ENCODE assay signal across 1 cellular context in the genomic region with DNA sequence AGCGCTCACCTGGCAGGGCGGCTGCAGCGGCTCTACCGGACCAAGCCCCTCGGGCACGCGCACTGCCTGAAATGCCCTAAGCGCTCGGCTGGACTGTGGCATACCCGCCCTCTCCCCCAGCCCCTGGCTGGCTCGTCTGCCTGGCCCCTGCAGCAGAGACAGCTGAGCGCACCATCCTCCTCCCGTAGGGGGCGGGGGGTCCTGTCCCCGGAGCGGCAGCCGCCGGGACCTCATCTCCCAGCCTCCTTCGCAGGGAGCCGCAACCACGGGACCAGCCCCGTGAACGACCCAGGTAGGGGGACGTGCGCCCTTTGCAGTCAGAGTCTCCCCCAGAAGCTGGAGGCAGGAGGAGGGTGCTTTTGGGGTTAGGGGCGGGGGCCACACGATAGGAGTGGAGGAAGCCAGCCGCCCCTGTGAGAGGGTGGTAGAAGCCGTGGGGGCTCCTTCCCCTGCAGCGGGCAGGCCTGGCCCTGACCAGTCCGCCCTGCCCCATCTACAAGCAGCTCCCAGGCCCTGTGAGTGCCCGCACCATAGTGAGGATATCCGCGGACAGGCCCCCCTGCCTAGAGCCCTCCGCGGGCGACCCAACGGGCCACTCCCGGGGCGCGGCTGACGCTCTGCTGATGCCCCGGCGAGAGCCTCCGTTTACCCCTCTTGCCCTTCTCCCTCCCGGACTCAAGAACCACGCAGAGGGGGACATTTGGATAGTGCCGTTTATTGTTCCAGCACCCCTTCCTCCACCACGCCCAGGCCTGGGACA.
TF ChIP-seq lines count a peak whose summit lies in the region.

No MANE protein-coding gene starts in this region.

TF ChIP-seq in K562, 482 proteins besides CTCF, POLR2A, EP300 and RAD21:
- no peak for TF ChIP-seq RBM34 (IDR thresholded peaks at IDR 0.05; ENCODE audit: borderline replicate concordance, insufficient read depth, low read length)
- peak; percentile 34; the same call in 1 of the 2 replicates for TF ChIP-seq SUPT5H (IDR thresholded peaks at IDR 0.05)
- TF ChIP-seq MNT (conservative IDR thresholded peaks at IDR 0.05), result no peak
- TF ChIP-seq RBM22 (IDR thresholded peaks at IDR 0.05; ENCODE audit: low read depth, low read length, poor library complexity, severe bottlenecking), result peak; percentile 74
- TF ChIP-seq NR2C2 (CRISPR knock-in tag; IDR thresholded peaks at IDR 0.05), result no peak
- TF ChIP-seq NR2C2 (tag; IDR thresholded peaks at IDR 0.05), result no peak
- TF ChIP-seq POLR2G (IDR thresholded peaks at IDR 0.05; ENCODE audit: low read depth, low read length), result peak; percentile 77
- TF ChIP-seq FIP1L1 (IDR thresholded peaks at IDR 0.05; ENCODE audit: low read depth, low read length, poor library complexity, severe bottlenecking), result peak; percentile 50
- no peak for TF ChIP-seq FOXJ3 (CRISPR knock-in tag; IDR thresholded peaks at IDR 0.05)
TF ChIP-seq in K562: peak in this region for 4.
